ENCODE assay signal across 19 cellular contexts in genomic region chr17:45266372-45266926, GRCh38. TPM values are rescaled to one million over a fixed set of nuclear protein-coding genes. Genes with fewer than 3 reads are reported as not detected.
DNase-seq lines count a peak whose midpoint lies in the region; ATAC-seq and TF ChIP-seq lines count a peak whose summit lies in the region.
"Had no signal": no experiment of that assay in that cellular context is flagged by ENCODE, and none has a peak within 500 bp of the region (broad histone marks: within the 10 kb centered on the region; RNA-seq: fewer than 3 reads in every experiment).

No MANE protein-coding gene starts in this region.

- no peaks in the 10 kb centered on the region for H3K9me3 ChIP-seq in osteoblast (ENCODE audit: low read depth, low read length)
- no peaks in the 10 kb centered on the region for H3K9me3 ChIP-seq in gastroesophageal sphincter
- no peaks in the 10 kb centered on the region for H3K9me3 ChIP-seq in CD4-positive, alpha-beta memory T cell (ENCODE audit: control insufficient read depth in 1 of 2, low read length in 2 of 2)
- H3K9me3 ChIP-seq: Caco-2 had no signal

- no peaks in the 10 kb centered on the region for H3K27me3 ChIP-seq in osteoblast (ENCODE audit: insufficient read depth, low read length)
- no peaks in the 10 kb centered on the region for H3K27me3 ChIP-seq in gastroesophageal sphincter
- no peaks in the 10 kb centered on the region for H3K27me3 ChIP-seq in CD4-positive, alpha-beta memory T cell (ENCODE audit: insufficient read depth, low read length)

- POLR2A ChIA-PET in CD4-positive, alpha-beta memory T cell (lab: Charles Lee; ENCODE audit: partially characterized antibody) = interaction anchor here (0.7 to 8.2 kb wide), 7 partner anchors 10 to 118 kb away, joined by 3 to 57 read pairs (median 3); partner anchors contain the start of gene HEXIM1

- H3K4me3 ChIP-seq in osteoblast (ENCODE audit: insufficient read depth, low read length) (no peak overlapping the region), coronary artery (no peak overlapping the region), gastroesophageal sphincter (no peak overlapping the region)
- no peak overlapping the region for H3K4me3 ChIP-seq in CD4-positive, alpha-beta memory T cell (ENCODE audit: low read length in 2 of 2)
- H3K4me3 ChIP-seq: neural progenitor cell had no signal

- peaks cover 57% of the 10 kb centered on the region for H3K36me3 Mint-ChIP-seq in stimulated activated naive CD8-positive, alpha-beta T cell treated with anti-CD3 and anti-CD28 coated beads, Interleukin-15, Interleukin-2, amounts not matched to agents 100 ng/mL and 50 ng/mL, for 24 hours (ENCODE audit: low read depth)
- H3K36me3 Mint-ChIP-seq in activated naive CD8-positive, alpha-beta T cell treated with anti-CD3 and anti-CD28 coated beads, Interleukin-2, amount 50 U/mL, for 24 hours (ENCODE audit: low read depth) = peaks cover 52% of the 10 kb centered on the region
- H3K36me3 Mint-ChIP-seq in CD4-positive, alpha-beta memory T cell = peaks cover 25 to 59% of the 10 kb centered on the region in 2 donors

- WGBS in gastroesophageal sphincter (ENCODE audit: low coverage in 1 of 2), 2 donors = 70% methylated on average over 2 of the region's 13 CpGs; no CpG with 5 or more reads in 1 of the 2 donors

- peaks cover 76% of the 10 kb centered on the region for H3K36me3 ChIP-seq in osteoblast (ENCODE audit: insufficient read depth, low read length)
- H3K36me3 ChIP-seq in gastroesophageal sphincter = peaks cover 0 to 83% of the 10 kb centered on the region in 2 donors
- H3K36me3 ChIP-seq in CD4-positive, alpha-beta memory T cell (ENCODE audit: insufficient read depth, low read length) = peaks cover 68% of the 10 kb centered on the region
- H3K36me3 ChIP-seq: neural progenitor cell had no signal

- H3K4me1 ChIP-seq in osteoblast (ENCODE audit: insufficient read depth, low read length) (peaks cover 31% of the 10 kb centered on the region), gastroesophageal sphincter (peaks cover 0 to 21% (median 7%) of the 10 kb centered on the region in 3 donors)
- peaks cover 16% of the 10 kb centered on the region for H3K4me1 ChIP-seq in CD4-positive, alpha-beta memory T cell (ENCODE audit: insufficient read depth, low read length)

- ATAC-seq in stimulated activated naive CD8-positive, alpha-beta T cell treated with anti-CD3 and anti-CD28 coated beads, Interleukin-15, Interleukin-2, amounts not matched to agents 100 U/mL and 50 U/mL, for 24 hours = no peak
- ATAC-seq in activated naive CD8-positive, alpha-beta T cell treated with anti-CD3 and anti-CD28 coated beads, Interleukin-2, amount 50 U/mL, for 24 hours = no peak
- no peak for ATAC-seq in gastroesophageal sphincter
- no peak for ATAC-seq in GM18873 (IDR thresholded peaks at IDR 0.05; ENCODE audit: low FRiP score, unreplicated experiment)
- ATAC-seq: HCT116, left lobe of liver, WTC11 had no signal

- TF ChIP-seq CTCF in osteoblast (IDR thresholded peaks at IDR 0.05; ENCODE audit: extremely low read depth, low read depth, low read length) (no peak), coronary artery (IDR thresholded peaks at IDR 0.05) (no peak), gastroesophageal sphincter (IDR thresholded peaks at IDR 0.05) (no peak)

- CTCF ChIA-PET in CD4-positive, alpha-beta memory T cell (lab: Charles Lee; ENCODE audit: partially characterized antibody) = interaction anchor here (0.9 to 4.0 kb wide), 8 partner anchors 10 to 131 kb away, joined by 3 to 29 read pairs (median 4); partner anchors contain the start of gene ACBD4

- TF ChIP-seq EP300 in gastroesophageal sphincter (IDR thresholded peaks at IDR 0.05) = no peak

- TF ChIP-seq POLR2A in gastroesophageal sphincter (IDR thresholded peaks at IDR 0.05) = no peak

- no peak overlapping the region for H2AFZ ChIP-seq in osteoblast (ENCODE audit: low read length)
- H2AFZ ChIP-seq: neural progenitor cell had no signal

- no peak overlapping the region for H3K4me3 Mint-ChIP-seq in stimulated activated naive CD8-positive, alpha-beta T cell treated with anti-CD3 and anti-CD28 coated beads, Interleukin-15, Interleukin-2, amounts not matched to agents 100 ng/mL and 50 ng/mL, for 24 hours
- H3K4me3 Mint-ChIP-seq in activated naive CD8-positive, alpha-beta T cell treated with anti-CD3 and anti-CD28 coated beads, Interleukin-2, amount 50 U/mL, for 24 hours = no peak overlapping the region
- H3K4me3 Mint-ChIP-seq in CD4-positive, alpha-beta memory T cell = no peak overlapping the region
- H3K4me3 Mint-ChIP-seq: endodermal cell, neural progenitor cell, WTC11 had no signal

- H3K4me2 ChIP-seq in osteoblast (ENCODE audit: insufficient read depth, low read length) = peak overlapping the region; percentile 28
- H3K4me2 ChIP-seq: neural progenitor cell had no signal

- no peaks in the 10 kb centered on the region for H3K79me2 ChIP-seq in osteoblast (ENCODE audit: insufficient read depth, low read length)

- intact Hi-C loops in CD4-positive, alpha-beta memory T cell (cut with micrococcal nuclease) = no loop called here

- peaks cover 41% of the 10 kb centered on the region for H3K4me1 Mint-ChIP-seq in stimulated activated naive CD8-positive, alpha-beta T cell treated with anti-CD3 and anti-CD28 coated beads, Interleukin-15, Interleukin-2, amounts not matched to agents 100 ng/mL and 50 ng/mL, for 24 hours (ENCODE audit: low read depth)
- peaks cover 48% of the 10 kb centered on the region for H3K4me1 Mint-ChIP-seq in activated naive CD8-positive, alpha-beta T cell treated with anti-CD3 and anti-CD28 coated beads, Interleukin-2, amount 50 U/mL, for 24 hours
- peaks cover 4 to 18% (median 11%) of the 10 kb centered on the region in 4 donors for H3K4me1 Mint-ChIP-seq in CD4-positive, alpha-beta memory T cell

- H3K27me3 Mint-ChIP-seq in stimulated activated naive CD8-positive, alpha-beta T cell treated with anti-CD3 and anti-CD28 coated beads, Interleukin-15, Interleukin-2, amounts not matched to agents 100 ng/mL and 50 ng/mL, for 24 hours = no peaks in the 10 kb centered on the region
- no peaks in the 10 kb centered on the region for H3K27me3 Mint-ChIP-seq in activated naive CD8-positive, alpha-beta T cell treated with anti-CD3 and anti-CD28 coated beads, Interleukin-2, amount 50 U/mL, for 24 hours
- H3K27me3 Mint-ChIP-seq in CD4-positive, alpha-beta memory T cell = no peaks in the 10 kb centered on the region

- DNase-seq in stimulated activated naive CD8-positive, alpha-beta T cell treated with anti-CD3 and anti-CD28 coated beads, Interleukin-15, Interleukin-2, amounts not matched to agents 100 U/mL and 50 U/mL, for 24 hours = no peak
- DNase-seq in activated naive CD8-positive, alpha-beta T cell treated with anti-CD3 and anti-CD28 coated beads, Interleukin-2, amount 50 U/mL, for 24 hours = no peak
- DNase-seq in osteoblast (ENCODE audit: insufficient read length, low spot score, missing footprints) (no peak), coronary artery (ENCODE audit: low spot score) (no peak)
- no peak for DNase-seq in CD4-positive, alpha-beta memory T cell
- DNase-seq: activated CD4-positive, alpha-beta T cell treated with anti-CD3 and anti-CD28 coated beads, Interleukin-2, amount 50 U/mL, for 48 hours; activated naive CD4-positive, alpha-beta T cell treated with Interleukin-2 at 50 U/mL for 16 hours; activated T-cell treated with anti-CD3 and anti-CD28 coated beads for 4 hours; Caco-2; endodermal cell had no signal

- H4K20me1 ChIP-seq in osteoblast (ENCODE audit: insufficient read depth, low read length) = peaks cover 91% of the 10 kb centered on the region

- H3K27ac ChIP-seq in osteoblast (ENCODE audit: low read depth, low read length) (peak overlapping the region; percentile 46), coronary artery (no peak overlapping the region), gastroesophageal sphincter (no peak overlapping the region)
- H3K27ac ChIP-seq in CD4-positive, alpha-beta memory T cell (ENCODE audit: low read depth, low read length) = no peak overlapping the region
- H3K27ac ChIP-seq: neural progenitor cell had no signal

- H3K27ac Mint-ChIP-seq in stimulated activated naive CD8-positive, alpha-beta T cell treated with anti-CD3 and anti-CD28 coated beads, Interleukin-15, Interleukin-2, amounts not matched to agents 100 ng/mL and 50 ng/mL, for 24 hours = peak overlapping the region; percentile 43
- peak overlapping the region; percentile 61 for H3K27ac Mint-ChIP-seq in activated naive CD8-positive, alpha-beta T cell treated with anti-CD3 and anti-CD28 coated beads, Interleukin-2, amount 50 U/mL, for 24 hours
- H3K27ac Mint-ChIP-seq in CD4-positive, alpha-beta memory T cell = peak overlapping the region in 1 of 7 donors; percentile 7
- H3K27ac Mint-ChIP-seq: endodermal cell, neural progenitor cell, WTC11 had no signal

- H3K9me3 Mint-ChIP-seq in stimulated activated naive CD8-positive, alpha-beta T cell treated with anti-CD3 and anti-CD28 coated beads, Interleukin-15, Interleukin-2, amounts not matched to agents 100 ng/mL and 50 ng/mL, for 24 hours = no peaks in the 10 kb centered on the region
- H3K9me3 Mint-ChIP-seq in activated naive CD8-positive, alpha-beta T cell treated with anti-CD3 and anti-CD28 coated beads, Interleukin-2, amount 50 U/mL, for 24 hours = no peaks in the 10 kb centered on the region
- no peaks in the 10 kb centered on the region for H3K9me3 Mint-ChIP-seq in CD4-positive, alpha-beta memory T cell
- H3K9me3 Mint-ChIP-seq: endodermal cell, neural progenitor cell, WTC11 had no signal

RNA-seq across cellular contexts. Expression of gene SPATA32, which starts 4.6 kb away (rescaled TPM):
- total RNA-seq in osteoblast = not detected in 2 replicates
- total RNA-seq in gastroesophageal sphincter = not detected
- under 1 TPM; 0.22 to 0.41 TPM for total RNA-seq in CD4-positive, alpha-beta memory T cell
- under 1 TPM; 0.25 to 0.49 TPM for polyA plus RNA-seq in CD4-positive, alpha-beta memory T cell
- total RNA-seq: Caco-2, left lobe of liver, NCI-H460, SK-MEL-5 had no signal

RNA-seq across cellular contexts. Expression of gene FMNL1, which starts 44.8 kb away (rescaled TPM):
- total RNA-seq in osteoblast = 2.7 and 3.6 TPM in 2 replicates
- total RNA-seq in gastroesophageal sphincter = 10 to 100 TPM; 12.0 to 21.9 (median 14.9) TPM
- 100 to 1,000 TPM; 403 to 405 TPM for total RNA-seq in CD4-positive, alpha-beta memory T cell
- polyA plus RNA-seq in CD4-positive, alpha-beta memory T cell = 10 to 100 TPM in 1 of 2 donors, 1 to 10 TPM in 1; 8.1 to 64.4 TPM

RNA-seq across cellular contexts. Expression of gene MAP3K14, which starts 50.4 kb away (rescaled TPM):
- total RNA-seq in osteoblast = 2.7 and 3.6 TPM in 2 replicates
- 10 to 100 TPM in 3 of 4 donors, 1 to 10 TPM in 1; 8.5 to 17.5 (median 13.5) TPM for total RNA-seq in gastroesophageal sphincter
- total RNA-seq in CD4-positive, alpha-beta memory T cell = 10 to 100 TPM; 48.7 to 49.3 TPM
- polyA plus RNA-seq in CD4-positive, alpha-beta memory T cell = 10 to 100 TPM in 1 of 2 donors, 1 to 10 TPM in 1; 2.3 to 14.5 TPM

Comparison
In these comparisons a context has a peak if more than half of its experiments do, and no peak if none do; other contexts are left out.
1. RNA of gene FMNL1, which starts 44.8 kb away (total RNA-seq): 403 to 405 TPM in CD4-positive, alpha-beta memory T cell; 12.0 to 21.9 TPM in gastroesophageal sphincter and 2.7 to 3.6 TPM in osteoblast; every median in the first group is over 10 times any median in the second.